Comparison of ENCODE assay signal across 9 cellular contexts in genomic region chr19:530133-531008, GRCh38. TPM values are rescaled to one million over a fixed set of nuclear protein-coding genes. Genes with fewer than 3 reads are reported as not detected.
DNase-seq lines count a peak whose midpoint lies in the region; ATAC-seq and TF ChIP-seq lines count a peak whose summit lies in the region.
"Had no signal": no experiment of that assay in that cellular context is flagged by ENCODE, and none has a peak within 500 bp of the region (broad histone marks: within the 10 kb centered on the region; RNA-seq: fewer than 3 reads in every experiment).

No MANE protein-coding gene starts in this region.

- TF ChIP-seq CTCF in BJ (IDR thresholded peaks at IDR 0.05; ENCODE audit: insufficient read depth, low read depth, low read length) (no peak), MM.1S (IDR thresholded peaks at IDR 0.05; ENCODE audit: low read length) (no peak)

- no peak for ATAC-seq in natural killer cell treated with Interleukin-12 subunit alpha and Interleukin-12 subunit beta and Interleukin-15 and Interleukin-18, amount 100 ng/mL, for 72 hours
- ATAC-seq in HG03521 (IDR thresholded peaks at IDR 0.05; ENCODE audit: unreplicated experiment) (no peak), HG03108 (IDR thresholded peaks at IDR 0.05; ENCODE audit: unreplicated experiment) (no peak)

- no peaks in the 10 kb centered on the region for H3K36me3 Mint-ChIP-seq in natural killer cell treated with Interleukin-12 subunit alpha and Interleukin-12 subunit beta and Interleukin-15 and Interleukin-18, amount 100 ng/mL, for 72 hours

- H3K4me2 ChIP-seq in MM.1S (ENCODE audit: low read depth, low read length): peak overlapping the region; percentile 99

- peaks cover 9 to 12% of the 10 kb centered on the region in 2 donors for H3K4me1 Mint-ChIP-seq in natural killer cell treated with Interleukin-12 subunit alpha and Interleukin-12 subunit beta and Interleukin-15 and Interleukin-18, amount 100 ng/mL, for 72 hours (ENCODE audit: low read depth in 2 of 2)

- CTCF ChIA-PET in BJ (lab: Yijun Ruan, JAX): interaction anchor here (0.6 to 4.9 kb wide), 5 partner anchors 8 to 27 kb away, joined by 3 to 34 read pairs (median 6); partner anchors contain the start of gene TPGS1

- no peaks in the 10 kb centered on the region for H3K9me3 Mint-ChIP-seq in natural killer cell treated with Interleukin-12 subunit alpha and Interleukin-12 subunit beta and Interleukin-15 and Interleukin-18, amount 100 ng/mL, for 72 hours

- H2AFZ ChIP-seq in MM.1S (ENCODE audit: low read length): peak overlapping the region; percentile 89

- peaks cover 3% of the 10 kb centered on the region for H3K36me3 ChIP-seq in BJ (ENCODE audit: control insufficient read depth, insufficient read depth, low read length)
- H3K36me3 ChIP-seq in MM.1S (replicated peaks; ENCODE audit: insufficient read depth, low read length): no peaks in the 10 kb centered on the region
- H3K36me3 ChIP-seq in duodenal mucosa (ENCODE audit: control insufficient read depth in 1 of 2, insufficient read depth in 2 of 2, low read length in 2 of 2): no peaks in the 10 kb centered on the region

- H3K9me3 ChIP-seq in MM.1S (replicated peaks; ENCODE audit: insufficient read depth, low read length) (no peaks in the 10 kb centered on the region), duodenal mucosa (ENCODE audit: control insufficient read depth in 1 of 2, low read length in 2 of 2) (no peaks in the 10 kb centered on the region)

- H3K27ac ChIP-seq in MM.1S (ENCODE audit: low read length) (no peak overlapping the region), duodenal mucosa (ENCODE audit: low read depth, low read length) (peak overlapping the region; percentile 93)

- H4K20me1 ChIP-seq in MM.1S (ENCODE audit: insufficient read depth, low read length): no peaks in the 10 kb centered on the region

- DNase-seq in BJ (ENCODE audit: low read depth) (no peak), MM.1S (no peak), SK-N-DZ (ENCODE audit: low spot score) (no peak), DMS153 treated with DMSO at 0.1 percent for 48 hours (lab: John Stamatoyannopoulos, UW; ENCODE audit: unreplicated experiment) (no peak)
- peak; percentile 54 for DNase-seq in natural killer cell treated with Interleukin-12 subunit alpha and Interleukin-12 subunit beta and Interleukin-15 and Interleukin-18, amount 100 ng/mL, for 72 hours (ENCODE audit: low spot score)

- peak overlapping the region in 1 of 2 donors; percentile 39 for H3K27ac Mint-ChIP-seq in natural killer cell treated with Interleukin-12 subunit alpha and Interleukin-12 subunit beta and Interleukin-15 and Interleukin-18, amount 100 ng/mL, for 72 hours

- H3K27me3 ChIP-seq in BJ (ENCODE audit: control insufficient read depth, insufficient read depth, low read length): peaks cover 2% of the 10 kb centered on the region; the same call in 1 of the 2 replicates
- H3K27me3 ChIP-seq in MM.1S (replicated peaks; ENCODE audit: insufficient read depth, low read length): peaks cover 38% of the 10 kb centered on the region
- H3K27me3 ChIP-seq in duodenal mucosa (ENCODE audit: control insufficient read depth in 1 of 2, insufficient read depth in 2 of 2, low read length in 2 of 2): peaks cover 3 to 9% of the 10 kb centered on the region in 2 donors

- H3K4me1 ChIP-seq in MM.1S (ENCODE audit: low read length) (peaks cover 7% of the 10 kb centered on the region), duodenal mucosa (ENCODE audit: control insufficient read depth in 1 of 2, insufficient read depth in 2 of 2, low read length in 2 of 2) (peaks cover 12 to 14% of the 10 kb centered on the region in 2 donors)

- H3K4me3 ChIP-seq in BJ (ENCODE audit: low read depth, low read length) (peak overlapping the region; percentile 54), MM.1S (ENCODE audit: low read length) (peak overlapping the region; percentile 90), duodenal mucosa (ENCODE audit: low read depth in 1 of 2, low read length in 2 of 2) (peak overlapping the region; percentile 66 to 73)

- peak overlapping the region; percentile 78 for H3K4me3 Mint-ChIP-seq in natural killer cell treated with Interleukin-12 subunit alpha and Interleukin-12 subunit beta and Interleukin-15 and Interleukin-18, amount 100 ng/mL, for 72 hours

- POLR2A ChIA-PET in BJ (lab: Charles Lee): no interaction called here

- H3F3A ChIP-seq in MM.1S (ENCODE audit: insufficient read depth, low read length): no peaks in the 10 kb centered on the region

- H3K9me2 ChIP-seq in MM.1S (replicated peaks; ENCODE audit: insufficient read depth, low read length): no peaks in the 10 kb centered on the region

- H3K9ac ChIP-seq in MM.1S (ENCODE audit: low read length) (peak overlapping the region; percentile 70; the same call in 1 of the 2 replicates), duodenal mucosa (ENCODE audit: low read depth in 1 of 2, low read length in 2 of 2) (peak overlapping the region; percentile 61 to 69)

- H3K27me3 Mint-ChIP-seq in natural killer cell treated with Interleukin-12 subunit alpha and Interleukin-12 subunit beta and Interleukin-15 and Interleukin-18, amount 100 ng/mL, for 72 hours: no peaks in the 10 kb centered on the region

- peaks cover 34% of the 10 kb centered on the region for H3K79me2 ChIP-seq in MM.1S (ENCODE audit: low read length)

RNA-seq across cellular contexts. Expression of gene CDC34, which starts 1.2 kb away (rescaled TPM):
- polyA plus RNA-seq in BJ (2011; rRNA removed): 49.1 and 75.2 TPM in 2 replicates
- 30.5 and 34.2 TPM in 2 replicates for polyA minus RNA-seq in BJ (2011; rRNA and poly(A)+ RNA removed)
- total RNA-seq in natural killer cell treated with Interleukin-12 subunit alpha and Interleukin-12 subunit beta and Interleukin-15 and Interleukin-18, amount 100 ng/mL, for 72 hours: 10 to 100 TPM; 46.5 to 73.2 TPM
- polyA plus RNA-seq in SK-N-DZ (2014; cell fraction: cytosol; rRNA removed): 139 and 213 TPM in 2 replicates
- polyA plus RNA-seq in SK-N-DZ (2014; cell fraction: nucleus; rRNA removed): 181 and 217 TPM in 2 replicates

RNA-seq across cellular contexts. Expression of gene GZMM, which starts 13.5 kb away (rescaled TPM):
- polyA plus RNA-seq in BJ (2011; rRNA removed): not detected in 2 replicates
- polyA minus RNA-seq in BJ (2011; rRNA and poly(A)+ RNA removed): not detected in 2 replicates
- 10 to 100 TPM; 34.5 to 49.7 TPM for total RNA-seq in natural killer cell treated with Interleukin-12 subunit alpha and Interleukin-12 subunit beta and Interleukin-15 and Interleukin-18, amount 100 ng/mL, for 72 hours
- polyA plus RNA-seq in SK-N-DZ (2014; cell fraction: cytosol; rRNA removed): not detected in 2 replicates
- polyA plus RNA-seq in SK-N-DZ (2014; cell fraction: nucleus; rRNA removed): 0.89 TPM in 1 of 2 replicates, not detected in the other
- total RNA-seq: myocyte had no signal

RNA-seq across cellular contexts. Expression of gene TPGS1, which starts 23.1 kb away (rescaled TPM):
- 4.5 and 6.8 TPM in 2 replicates for polyA plus RNA-seq in BJ (2011; rRNA removed)
- 1.5 and 1.8 TPM in 2 replicates for polyA minus RNA-seq in BJ (2011; rRNA and poly(A)+ RNA removed)
- total RNA-seq in natural killer cell treated with Interleukin-12 subunit alpha and Interleukin-12 subunit beta and Interleukin-15 and Interleukin-18, amount 100 ng/mL, for 72 hours: 10 to 100 TPM; 16.3 to 17.7 TPM
- polyA plus RNA-seq in SK-N-DZ (2014; cell fraction: cytosol; rRNA removed): 33.8 and 44.2 TPM in 2 replicates
- polyA plus RNA-seq in SK-N-DZ (2014; cell fraction: nucleus; rRNA removed): 31.9 and 56.0 TPM in 2 replicates

RNA-seq across cellular contexts. Expression of gene MADCAM1, which starts 34.1 kb away (rescaled TPM):
- polyA plus RNA-seq in BJ (2011; rRNA removed): 0.10 TPM in 1 of 2 replicates, not detected in the other
- not detected in 2 replicates for polyA minus RNA-seq in BJ (2011; rRNA and poly(A)+ RNA removed)
- total RNA-seq in natural killer cell treated with Interleukin-12 subunit alpha and Interleukin-12 subunit beta and Interleukin-15 and Interleukin-18, amount 100 ng/mL, for 72 hours: under 1 TPM in 1 of 2 donors, not detected in 1; 0.33 TPM
- polyA plus RNA-seq in SK-N-DZ (2014; cell fraction: cytosol; rRNA removed): 0.15 and 0.20 TPM in 2 replicates
- polyA plus RNA-seq in SK-N-DZ (2014; cell fraction: nucleus; rRNA removed): 0.21 and 1.7 TPM in 2 replicates

RNA-seq across cellular contexts. Expression of gene BSG, which starts 42.0 kb away (rescaled TPM):
- 579 and 1,176 TPM in 2 replicates for polyA plus RNA-seq in BJ (2011; rRNA removed)
- polyA minus RNA-seq in BJ (2011; rRNA and poly(A)+ RNA removed): 119 and 216 TPM in 2 replicates
- total RNA-seq in natural killer cell treated with Interleukin-12 subunit alpha and Interleukin-12 subunit beta and Interleukin-15 and Interleukin-18, amount 100 ng/mL, for 72 hours: 100 to 1,000 TPM; 236 to 274 TPM
- polyA plus RNA-seq in SK-N-DZ (2014; cell fraction: cytosol; rRNA removed): 842 and 849 TPM in 2 replicates
- 345 and 387 TPM in 2 replicates for polyA plus RNA-seq in SK-N-DZ (2014; cell fraction: nucleus; rRNA removed)
